1 cellular context compared by ENCODE assay signal in genomic region chr10:116698364-116698763, GRCh38.
TF ChIP-seq lines count a peak whose summit lies in the region.

No MANE protein-coding gene starts in this region.

TF ChIP-seq in GM23338, 12 proteins besides CTCF, POLR2A, EP300 and RAD21:
- TF ChIP-seq ETS1 (IDR thresholded peaks at IDR 0.05) (no peak), JUNB (IDR thresholded peaks at IDR 0.05; ENCODE audit: unreplicated experiment) (no peak), REST (IDR thresholded peaks at IDR 0.05; ENCODE audit: unreplicated experiment) (no peak)
